Comparison of ENCODE assay signal across 1 cellular context in genomic region chr19:44212865-44213346, GRCh38.
A peak's percentile ranks its signal among the peaks of the same experiment; 100 is the strongest.
TF ChIP-seq lines count a peak whose summit lies in the region.

No MANE protein-coding gene starts in this region.

TF ChIP-seq in GM12878, 131 proteins besides CTCF, POLR2A, EP300 and RAD21 (continued from another document):
- TF ChIP-seq NKRF (conservative IDR thresholded peaks at IDR 0.05) (0 out of 2 replicates have a peak, but pooled peaks have one; percentile 5), KAT2A (conservative IDR thresholded peaks at IDR 0.05; ENCODE audit: control insufficient read depth, low read depth, low read length) (no peak), PML (IDR thresholded peaks at IDR 0.05; ENCODE audit: low read length) (no peak)
TF ChIP-seq in GM12878: peak in this region for 1.
